In the genomic region with DNA sequence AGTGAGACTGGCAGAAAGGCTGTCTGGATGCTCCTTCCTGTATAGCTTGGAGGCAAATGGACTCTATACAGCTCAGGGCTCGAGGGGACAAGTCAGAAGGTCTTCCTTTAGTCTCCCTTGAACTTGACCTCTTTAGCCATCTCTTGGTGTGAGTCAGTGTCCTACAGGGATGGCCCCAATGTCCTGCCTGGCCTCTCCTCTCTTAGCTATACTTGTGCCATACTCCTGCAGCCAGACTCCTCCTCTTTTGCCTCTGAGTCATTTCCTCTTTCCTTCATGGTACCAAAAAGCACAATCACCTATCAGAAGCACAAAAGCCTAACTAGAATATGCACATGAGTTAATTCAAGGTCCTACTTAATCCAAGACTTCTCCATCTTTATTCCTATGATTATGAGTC, we compare ENCODE assay signal across 1 cellular context.
TF ChIP-seq lines count a peak whose summit lies in the region.

No MANE protein-coding gene starts in this region.

TF ChIP-seq in K562, 482 proteins besides CTCF, POLR2A, EP300 and RAD21 (continued from another document):
- TF ChIP-seq, protein P1, sequence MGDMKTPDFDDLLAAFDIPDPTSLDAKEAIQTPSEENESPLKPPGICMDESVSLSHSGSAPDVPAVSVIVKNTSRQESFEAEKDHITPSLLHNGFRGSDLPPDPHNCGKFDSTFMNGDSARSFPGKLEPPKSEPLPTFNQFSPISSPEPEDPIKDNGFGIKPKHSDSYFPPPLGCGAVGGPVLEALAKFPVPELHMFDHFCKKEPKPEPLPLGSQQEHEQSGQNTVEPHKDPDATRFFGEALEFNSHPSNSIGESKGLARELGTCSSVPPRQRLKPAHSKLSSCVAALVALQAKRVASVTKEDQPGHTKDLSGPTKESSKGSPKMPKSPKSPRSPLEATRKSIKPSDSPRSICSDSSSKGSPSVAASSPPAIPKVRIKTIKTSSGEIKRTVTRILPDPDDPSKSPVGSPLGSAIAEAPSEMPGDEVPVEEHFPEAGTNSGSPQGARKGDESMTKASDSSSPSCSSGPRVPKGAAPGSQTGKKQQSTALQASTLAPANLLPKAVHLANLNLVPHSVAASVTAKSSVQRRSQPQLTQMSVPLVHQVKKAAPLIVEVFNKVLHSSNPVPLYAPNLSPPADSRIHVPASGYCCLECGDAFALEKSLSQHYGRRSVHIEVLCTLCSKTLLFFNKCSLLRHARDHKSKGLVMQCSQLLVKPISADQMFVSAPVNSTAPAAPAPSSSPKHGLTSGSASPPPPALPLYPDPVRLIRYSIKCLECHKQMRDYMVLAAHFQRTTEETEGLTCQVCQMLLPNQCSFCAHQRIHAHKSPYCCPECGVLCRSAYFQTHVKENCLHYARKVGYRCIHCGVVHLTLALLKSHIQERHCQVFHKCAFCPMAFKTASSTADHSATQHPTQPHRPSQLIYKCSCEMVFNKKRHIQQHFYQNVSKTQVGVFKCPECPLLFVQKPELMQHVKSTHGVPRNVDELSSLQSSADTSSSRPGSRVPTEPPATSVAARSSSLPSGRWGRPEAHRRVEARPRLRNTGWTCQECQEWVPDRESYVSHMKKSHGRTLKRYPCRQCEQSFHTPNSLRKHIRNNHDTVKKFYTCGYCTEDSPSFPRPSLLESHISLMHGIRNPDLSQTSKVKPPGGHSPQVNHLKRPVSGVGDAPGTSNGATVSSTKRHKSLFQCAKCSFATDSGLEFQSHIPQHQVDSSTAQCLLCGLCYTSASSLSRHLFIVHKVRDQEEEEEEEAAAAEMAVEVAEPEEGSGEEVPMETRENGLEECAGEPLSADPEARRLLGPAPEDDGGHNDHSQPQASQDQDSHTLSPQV (IDR thresholded peaks at IDR 0.05), result 0 out of 2 replicates have a peak, but pooled peaks have one; percentile 20
- TF ChIP-seq, protein P2, sequence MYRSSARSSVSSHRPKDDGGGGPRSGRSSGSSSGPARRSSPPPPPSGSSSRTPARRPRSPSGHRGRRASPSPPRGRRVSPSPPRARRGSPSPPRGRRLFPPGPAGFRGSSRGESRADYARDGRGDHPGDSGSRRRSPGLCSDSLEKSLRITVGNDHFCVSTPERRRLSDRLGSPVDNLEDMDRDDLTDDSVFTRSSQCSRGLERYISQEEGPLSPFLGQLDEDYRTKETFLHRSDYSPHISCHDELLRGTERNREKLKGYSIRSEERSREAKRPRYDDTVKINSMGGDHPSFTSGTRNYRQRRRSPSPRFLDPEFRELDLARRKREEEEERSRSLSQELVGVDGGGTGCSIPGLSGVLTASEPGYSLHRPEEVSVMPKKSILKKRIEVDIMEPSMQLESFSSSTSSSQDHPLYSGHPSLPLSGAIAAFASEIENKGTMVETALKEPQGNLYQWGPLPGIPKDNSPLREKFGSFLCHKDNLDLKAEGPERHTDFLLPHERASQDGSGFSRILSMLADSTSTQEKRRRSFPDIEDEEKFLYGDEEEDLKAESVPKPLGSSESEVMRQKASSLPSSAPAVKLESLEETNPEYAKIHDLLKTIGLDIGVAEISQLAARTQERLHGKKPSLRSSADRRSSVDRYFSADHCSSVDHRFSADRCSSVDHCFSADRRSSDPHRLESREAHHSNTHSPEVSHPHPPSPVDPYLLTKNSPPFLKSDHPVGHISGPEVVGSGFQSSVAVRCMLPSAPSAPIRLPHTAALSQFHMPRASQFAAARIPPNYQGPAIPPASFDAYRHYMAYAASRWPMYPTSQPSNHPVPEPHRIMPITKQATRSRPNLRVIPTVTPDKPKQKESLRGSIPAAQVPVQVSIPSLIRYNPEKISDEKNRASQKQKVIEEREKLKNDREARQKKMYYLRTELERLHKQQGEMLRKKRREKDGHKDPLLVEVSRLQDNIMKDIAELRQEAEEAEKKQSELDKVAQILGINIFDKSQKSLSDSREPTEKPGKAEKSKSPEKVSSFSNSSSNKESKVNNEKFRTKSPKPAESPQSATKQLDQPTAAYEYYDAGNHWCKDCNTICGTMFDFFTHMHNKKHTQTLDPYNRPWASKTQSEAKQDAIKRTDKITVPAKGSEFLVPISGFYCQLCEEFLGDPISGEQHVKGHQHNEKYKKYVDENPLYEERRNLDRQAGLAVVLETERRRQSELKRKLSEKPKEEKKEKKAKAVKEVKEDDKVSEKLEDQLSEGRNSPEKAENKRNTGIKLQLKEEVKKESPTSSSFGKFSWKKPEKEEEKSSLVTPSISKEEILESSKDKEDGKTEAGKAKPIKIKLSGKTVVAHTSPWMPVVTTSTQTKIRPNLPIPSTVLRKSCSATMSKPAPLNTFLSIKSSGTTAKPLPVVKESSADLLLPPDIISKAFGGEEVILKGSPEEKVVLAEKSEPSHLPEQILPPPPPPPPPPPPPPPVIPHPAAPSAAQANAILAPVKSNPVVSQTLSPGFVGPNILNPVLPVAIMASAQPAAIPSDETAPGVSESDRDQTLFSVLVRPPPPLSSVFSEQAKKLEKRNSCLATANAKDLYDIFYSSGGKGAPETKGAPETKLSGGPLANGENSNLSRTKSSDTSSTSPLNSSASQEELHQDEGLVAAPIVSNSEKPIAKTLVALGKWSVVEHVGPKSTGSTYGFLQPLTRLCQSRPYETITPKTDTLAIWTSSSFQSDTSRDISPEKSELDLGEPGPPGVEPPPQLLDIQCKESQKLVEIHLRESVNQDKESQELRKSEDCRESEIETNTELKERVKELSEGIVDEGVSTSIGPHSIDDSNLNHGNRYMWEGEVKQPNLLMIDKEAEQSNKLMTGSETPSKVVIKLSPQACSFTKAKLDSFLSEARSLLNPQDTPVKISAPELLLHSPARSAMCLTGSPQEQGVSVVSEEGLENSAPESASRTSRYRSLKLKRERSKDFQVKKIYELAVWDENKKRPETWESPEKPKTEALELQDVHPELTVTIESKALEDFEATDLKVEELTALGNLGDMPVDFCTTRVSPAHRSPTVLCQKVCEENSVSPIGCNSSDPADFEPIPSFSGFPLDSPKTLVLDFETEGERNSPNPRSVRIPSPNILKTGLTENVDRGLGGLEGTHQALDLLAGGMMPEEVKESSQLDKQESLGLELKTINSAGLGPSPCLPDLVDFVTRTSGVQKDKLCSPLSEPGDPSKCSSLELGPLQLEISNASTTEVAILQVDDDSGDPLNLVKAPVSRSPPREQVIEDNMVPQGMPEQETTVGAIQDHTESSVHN (IDR thresholded peaks at IDR 0.05; ENCODE audit: borderline replicate concordance in 1 of 2, low read depth in 1 of 2), result no peak
- TF ChIP-seq, protein P3, sequence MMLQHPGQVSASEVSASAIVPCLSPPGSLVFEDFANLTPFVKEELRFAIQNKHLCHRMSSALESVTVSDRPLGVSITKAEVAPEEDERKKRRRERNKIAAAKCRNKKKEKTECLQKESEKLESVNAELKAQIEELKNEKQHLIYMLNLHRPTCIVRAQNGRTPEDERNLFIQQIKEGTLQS (IDR thresholded peaks at IDR 0.05), result peak; percentile 49
- TF ChIP-seq, protein P3 (CRISPR knock-in tag; conservative IDR thresholded peaks at IDR 0.05), result no peak
- TF ChIP-seq MCM5 (IDR thresholded peaks at IDR 0.05; ENCODE audit: low read depth) (no peak), U2AF2 (optimal IDR thresholded peaks at IDR 0.05; ENCODE audit: low read depth, low read length) (no peak), JUN (IDR thresholded peaks at IDR 0.05; ENCODE audit: borderline replicate concordance, low read depth, low read length) (peak; percentile 43; the same call in 1 of the 2 replicates), JUN (CRISPR knock-in tag; IDR thresholded peaks at IDR 0.05; ENCODE audit: borderline replicate concordance) (no peak), FOSL1 (tag; conservative IDR thresholded peaks at IDR 0.05) (peak; percentile 69), JUND (IDR thresholded peaks at IDR 0.05; ENCODE audit: borderline replicate concordance, low read depth, low read length) (peak; percentile 57; the same call in 1 of the 2 replicates), JUND (tag; IDR thresholded peaks at IDR 0.05; ENCODE audit: borderline replicate concordance, low read depth, low read length) (no peak), RBM22 (IDR thresholded peaks at IDR 0.05; ENCODE audit: low read depth, low read length, poor library complexity, severe bottlenecking) (no peak), ZNF347 (CRISPR knock-in tag; IDR thresholded peaks at IDR 0.05; ENCODE audit: low read depth) (no peak)
TF ChIP-seq in K562: peak in this region for 6.
